8 cellular contexts compared by ENCODE assay signal in the genomic region with DNA sequence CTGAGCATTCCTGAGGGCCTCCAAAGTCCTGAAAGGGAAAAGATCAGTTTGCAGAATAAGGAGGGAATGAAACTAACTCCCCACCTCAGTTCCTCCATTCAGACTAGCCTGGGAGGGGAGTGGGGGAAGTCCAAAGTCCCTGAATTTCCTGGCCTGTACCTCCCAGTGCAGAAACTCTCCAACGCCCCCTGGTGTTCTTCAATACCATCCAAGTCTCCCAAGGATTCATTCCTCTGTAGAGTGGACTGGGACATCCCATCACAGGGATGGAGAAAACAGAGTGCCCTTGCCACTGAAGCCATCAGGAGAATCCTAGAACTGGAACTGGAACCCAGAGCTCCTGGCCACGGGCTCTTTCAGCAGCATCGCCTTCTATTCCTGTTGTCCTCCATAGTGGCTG. TPM values are rescaled to one million over a fixed set of nuclear protein-coding genes. Genes with fewer than 3 reads are reported as not detected.
DNase-seq lines count a peak whose midpoint lies in the region; ATAC-seq and TF ChIP-seq lines count a peak whose summit lies in the region.

No MANE protein-coding gene starts in this region.

- H3K27ac ChIP-seq in WERI-Rb-1, result no peak overlapping the region
- no peak overlapping the region for H3K27ac ChIP-seq in right atrium auricular region
- no peak overlapping the region for H3K27ac ChIP-seq in effector memory CD4-positive, alpha-beta T cell (ENCODE audit: insufficient read depth, low read length, poor library complexity, severe bottlenecking)

- H3K9me3 ChIP-seq in WERI-Rb-1 (ENCODE audit: severe bottlenecking) (peaks cover 7% of the 10 kb centered on the region), right atrium auricular region (peaks cover 0 to 8% of the 10 kb centered on the region in 2 donors)
- no peaks in the 10 kb centered on the region for H3K9me3 ChIP-seq in effector memory CD4-positive, alpha-beta T cell (ENCODE audit: control insufficient read depth, low read length)

- H3K36me3 ChIP-seq in WERI-Rb-1, result no peaks in the 10 kb centered on the region; the same call in 1 of the 2 replicates
- no peaks in the 10 kb centered on the region for H3K36me3 ChIP-seq in right atrium auricular region
- no peaks in the 10 kb centered on the region for H3K36me3 ChIP-seq in effector memory CD4-positive, alpha-beta T cell (ENCODE audit: control insufficient read depth, insufficient read depth, low read length)

- H3K4me1 ChIP-seq in right atrium auricular region, result peaks cover 0 to 27% of the 10 kb centered on the region in 2 donors
- H3K4me1 ChIP-seq in effector memory CD4-positive, alpha-beta T cell (ENCODE audit: control insufficient read depth, insufficient read depth, low read length, poor library complexity, severe bottlenecking), result peaks cover 8% of the 10 kb centered on the region

- no peak for ATAC-seq in HG02938 (IDR thresholded peaks at IDR 0.05; ENCODE audit: unreplicated experiment)

- DNase-seq in DMS 273 treated with DMSO at 0.1 percent for 48 hours (lab: John Stamatoyannopoulos, UW) (peak; percentile 17), HuH-7 (ENCODE audit: low spot score) (peak; percentile 70), WERI-Rb-1 (peak; percentile 73), right atrium auricular region (ENCODE audit: low spot score) (no peak), superior temporal gyrus (ENCODE audit: extremely low spot score) (peak; percentile 42), GF-D8 (lab: John Stamatoyannopoulos, UW) (no peak)
- no peak for DNase-seq in effector memory CD4-positive, alpha-beta T cell

- TF ChIP-seq CTCF in WERI-Rb-1 (IDR thresholded peaks at IDR 0.05; ENCODE audit: low read depth, low read length), result peak; percentile 80
- TF ChIP-seq CTCF in right atrium auricular region (IDR thresholded peaks at IDR 0.05), result peak; percentile 43 to 78

- H3K27me3 ChIP-seq in WERI-Rb-1 (ENCODE audit: insufficient read depth, low read depth, severe bottlenecking) (no peaks in the 10 kb centered on the region), right atrium auricular region (no peaks in the 10 kb centered on the region)
- H3K27me3 ChIP-seq in effector memory CD4-positive, alpha-beta T cell (replicated peaks; ENCODE audit: control insufficient read depth, insufficient read depth, low read length, poor library complexity, severe bottlenecking), result peaks cover 30% of the 10 kb centered on the region

- H3K4me3 ChIP-seq in WERI-Rb-1 (ENCODE audit: low read depth, low read length), result no peak overlapping the region
- H3K4me3 ChIP-seq in right atrium auricular region, result no peak overlapping the region
- H3K4me3 ChIP-seq in effector memory CD4-positive, alpha-beta T cell (ENCODE audit: insufficient read depth, low read depth, low read length, poor library complexity, severe bottlenecking), result no peak overlapping the region

RNA-seq across cellular contexts. Expression of a gene that starts 1.6 kb away (rescaled TPM):
- 10 to 100 TPM in 1 of 2 donors, 1 to 10 TPM in 1; 5.7 to 11.8 TPM for total RNA-seq in right atrium auricular region

Comparison
In these comparisons a context has a peak if more than half of its experiments do, and no peak if none do; other contexts are left out.
1. DNase-seq: peak in DMS 273 treated with DMSO at 0.1 percent for 48 hours (single experiment), HuH-7 (single experiment), WERI-Rb-1 (single experiment) and superior temporal gyrus (single experiment); none in right atrium auricular region (single experiment), GF-D8 (single experiment) and effector memory CD4-positive, alpha-beta T cell (0 of 3).